In the genomic region with DNA sequence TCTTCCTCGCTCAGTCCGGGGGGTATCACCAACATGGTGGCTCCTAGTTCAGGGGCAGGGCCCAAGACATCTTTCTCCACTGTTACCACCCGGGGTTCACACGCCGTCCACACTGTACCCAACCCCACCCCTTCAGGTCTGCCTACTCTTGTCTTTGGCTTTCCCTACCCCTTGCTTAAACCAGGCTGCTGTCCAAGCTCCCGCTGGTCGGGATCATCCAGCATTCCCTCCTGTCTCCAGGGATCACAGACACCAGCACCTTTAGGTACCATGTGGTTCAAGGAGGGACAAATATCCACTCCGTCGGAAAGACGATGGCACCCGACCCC, we compare ENCODE assay signal across 6 cellular contexts.
DNase-seq lines count a peak whose midpoint lies in the region; ATAC-seq and TF ChIP-seq lines count a peak whose summit lies in the region.

No MANE protein-coding gene starts in this region.

- H3K4me3 ChIP-seq in AG04449 (ENCODE audit: low read depth, low read length), result peak overlapping the region; percentile 100

- H3K4me1 Mint-ChIP-seq in stimulated activated effector memory CD8-positive, alpha-beta T cell treated with anti-CD3 and anti-CD28 coated beads, Interleukin-12 subunit alpha, Interleukin-12 subunit beta, amount 100 ng/mL, for 72 hours, result peaks cover 46% of the 10 kb centered on the region

- no peaks in the 10 kb centered on the region for H3K9me3 Mint-ChIP-seq in stimulated activated effector memory CD8-positive, alpha-beta T cell treated with anti-CD3 and anti-CD28 coated beads, Interleukin-12 subunit alpha, Interleukin-12 subunit beta, amount 100 ng/mL, for 72 hours

- DNase-seq in AG04449 (ENCODE audit: low read depth, low spot score) (no peak), erythroblast (lab: John Stamatoyannopoulos, UW) (peak; percentile 56 to 69), SKM-1 (lab: John Stamatoyannopoulos, UW; ENCODE audit: unreplicated experiment) (no peak), NCI-H2029 (lab: John Stamatoyannopoulos, UW) (no peak)
- no peak for DNase-seq in stimulated activated effector memory CD8-positive, alpha-beta T cell treated with anti-CD3 and anti-CD28 coated beads, Interleukin-12 subunit alpha, Interleukin-12 subunit beta, amount 100 ng/mL, for 72 hours (ENCODE audit: low spot score in 2 of 2)

- peaks cover 91% of the 10 kb centered on the region for H3K36me3 Mint-ChIP-seq in stimulated activated effector memory CD8-positive, alpha-beta T cell treated with anti-CD3 and anti-CD28 coated beads, Interleukin-12 subunit alpha, Interleukin-12 subunit beta, amount 100 ng/mL, for 72 hours

- peak overlapping the region; percentile 97 for H3K4me3 Mint-ChIP-seq in stimulated activated effector memory CD8-positive, alpha-beta T cell treated with anti-CD3 and anti-CD28 coated beads, Interleukin-12 subunit alpha, Interleukin-12 subunit beta, amount 100 ng/mL, for 72 hours

- CTCF ChIA-PET in AG04449 (lab: Yijun Ruan, JAX), result interaction anchor here (1.5 to 1.9 kb wide), 3 partner anchors 7 to 40 kb away, joined by 4 to 7 read pairs (median 5); no protein-coding TSS in a partner anchor

- POLR2A ChIA-PET in AG04449 (lab: Yijun Ruan, JAX), result interaction anchor here (1.1 to 1.8 kb wide), 5 partner anchors 10 to 61 kb away, joined by 4 to 16 read pairs (median 5); a partner anchor contains a TSS

- TF ChIP-seq CTCF in AG04449 (IDR thresholded peaks at IDR 0.05; ENCODE audit: insufficient read depth, low read length, missing control alignments), result no peak

- H3K27ac Mint-ChIP-seq in stimulated activated effector memory CD8-positive, alpha-beta T cell treated with anti-CD3 and anti-CD28 coated beads, Interleukin-12 subunit alpha, Interleukin-12 subunit beta, amount 100 ng/mL, for 72 hours, result peak overlapping the region; percentile 96

- TF ChIP-seq POLR2A in erythroblast (IDR thresholded peaks at IDR 0.05; ENCODE audit: low read length), result no peak

- ATAC-seq in HG03460 (IDR thresholded peaks at IDR 0.05; ENCODE audit: unreplicated experiment), result peak; percentile 2
- no peak for ATAC-seq in stimulated activated effector memory CD8-positive, alpha-beta T cell treated with anti-CD3 and anti-CD28 coated beads, Interleukin-12 subunit alpha, Interleukin-12 subunit beta, amount 100 ng/mL, for 72 hours

Comparison
In these comparisons a context has a peak if more than half of its experiments do, and no peak if none do; other contexts are left out.
1. DNase-seq: peak in erythroblast (2 of 2); none in AG04449 (single experiment), stimulated activated effector memory CD8-positive, alpha-beta T cell treated with anti-CD3 and anti-CD28 coated beads, Interleukin-12 subunit alpha, Interleukin-12 subunit beta, amount 100 ng/mL, for 72 hours (0 of 2), SKM-1 (single experiment) and NCI-H2029 (single experiment).